In the genomic region with DNA sequence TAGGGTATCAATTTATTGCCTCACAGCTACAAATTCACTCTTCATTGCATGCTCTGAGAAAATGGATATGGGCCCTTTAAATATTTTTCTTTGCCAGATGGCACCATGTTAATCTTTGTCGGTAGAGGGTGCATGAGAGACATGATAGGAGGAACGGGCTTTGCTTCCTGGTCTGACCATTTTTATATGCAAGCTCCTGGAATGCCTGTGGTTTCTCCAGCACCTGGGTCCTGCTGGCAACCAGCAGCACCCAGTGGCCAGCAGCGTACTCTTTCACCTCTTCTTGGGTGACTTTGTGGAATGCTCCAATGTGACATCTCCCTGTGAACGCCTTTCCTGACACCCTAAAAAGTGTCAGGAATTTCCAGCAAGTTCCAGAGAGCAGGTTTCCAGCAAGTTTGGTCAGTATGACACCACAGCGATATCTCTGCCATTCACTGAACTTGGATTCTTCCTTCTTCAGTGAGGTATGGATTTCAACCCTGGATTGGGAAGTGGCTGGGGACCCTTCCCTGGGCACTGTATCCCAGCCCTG, we compare ENCODE assay signal across 9 cellular contexts.
DNase-seq lines count a peak whose midpoint lies in the region; ATAC-seq and TF ChIP-seq lines count a peak whose summit lies in the region.
"Had no signal": no experiment of that assay in that cellular context is flagged by ENCODE, and none has a peak within 500 bp of the region (broad histone marks: within the 10 kb centered on the region; RNA-seq: fewer than 3 reads in every experiment).

No MANE protein-coding gene starts in this region.

- no peaks in the 10 kb centered on the region for H3K27me3 Mint-ChIP-seq in progenitor cell of endocrine pancreas

- H3K4me1 Mint-ChIP-seq in progenitor cell of endocrine pancreas (ENCODE audit: low read depth): no peaks in the 10 kb centered on the region
- H3K4me1 Mint-ChIP-seq: central memory CD8-positive, alpha-beta T cell had no signal

- ATAC-seq in gastrocnemius medialis (peak; percentile 62 to 87), GM21447 (IDR thresholded peaks at IDR 0.05; ENCODE audit: unreplicated experiment) (no peak)

- H3K4me3 Mint-ChIP-seq in progenitor cell of endocrine pancreas (ENCODE audit: low read depth): no peak overlapping the region
- H3K4me3 Mint-ChIP-seq: central memory CD8-positive, alpha-beta T cell had no signal

- TF ChIP-seq POLR2A in gastrocnemius medialis (IDR thresholded peaks at IDR 0.05): no peak

- no peak overlapping the region for H3K4me3 ChIP-seq in A673 (ENCODE audit: low read depth, low read length, poor library complexity, severe bottlenecking)
- no peak overlapping the region for H3K4me3 ChIP-seq in HFF-Myc (replicated peaks; ENCODE audit: low read depth, low read length)
- H3K4me3 ChIP-seq in epithelial cell of proximal tubule (ENCODE audit: low read depth, low read length): peak overlapping the region; percentile 41
- no peak overlapping the region for H3K4me3 ChIP-seq in gastrocnemius medialis

- peak; percentile 59 for TF ChIP-seq CTCF in A673 (conservative IDR thresholded peaks at IDR 0.05; ENCODE audit: low read depth, low read length)
- peak; percentile 36 for TF ChIP-seq CTCF in HFF-Myc (IDR thresholded peaks at IDR 0.05; ENCODE audit: low read depth, low read length, missing control alignments)
- peak; percentile 79 for TF ChIP-seq CTCF in epithelial cell of proximal tubule (conservative IDR thresholded peaks at IDR 0.05; ENCODE audit: low read depth, low read length)
- TF ChIP-seq CTCF in gastrocnemius medialis (IDR thresholded peaks at IDR 0.05 in 4 of 5, conservative IDR thresholded peaks at IDR 0.05 in 1 of 5): peak in 3 of 5 experiments; percentile 23 to 44 (median 40)
- TF ChIP-seq CTCF in progenitor cell of endocrine pancreas (IDR thresholded peaks at IDR 0.05; ENCODE audit: unreplicated experiment): no peak

- POLR2A ChIA-PET in A673 (lab: Charles Lee; ENCODE audit: low non-redundant PET): interaction anchor here (0.6 kb wide), 1 partner anchor 135 kb away, joined by 17 read pairs; no protein-coding TSS in a partner anchor

- BruUV-seq in A673 (replicated peaks; lab: Mats Ljungman, UMichigan): no TSS peak

- CTCF ChIA-PET in A673 (lab: Charles Lee): interaction anchor here (0.6 to 1.2 kb wide), 4 partner anchors 27 to 382 kb away, joined by 3 to 6 read pairs (median 4); no protein-coding TSS in a partner anchor

- no peaks in the 10 kb centered on the region for H3K4me1 ChIP-seq in A673 (ENCODE audit: insufficient read depth, low read length, poor library complexity, severe bottlenecking)
- peaks cover 8 to 10% of the 10 kb centered on the region in 2 donors for H3K4me1 ChIP-seq in gastrocnemius medialis

- H3K36me3 Mint-ChIP-seq in progenitor cell of endocrine pancreas (ENCODE audit: insufficient read depth): peaks cover 3% of the 10 kb centered on the region

- H3K36me3 ChIP-seq in A673 (ENCODE audit: insufficient read depth, low read length, poor library complexity, severe bottlenecking) (no peaks in the 10 kb centered on the region), gastrocnemius medialis (no peaks in the 10 kb centered on the region)

- DNase-seq in A673 (ENCODE audit: low spot score): peak; percentile 64
- DNase-seq in HFF-Myc (ENCODE audit: extremely low read depth, low read depth): peak; percentile 47
- DNase-seq in NOMO-1 treated with DMSO at 0.1 percent for 48 hours (lab: John Stamatoyannopoulos, UW; ENCODE audit: unreplicated experiment): peak; percentile 51
- peak; percentile 88 for DNase-seq in epithelial cell of proximal tubule (ENCODE audit: low read depth)
- DNase-seq in gastrocnemius medialis: peak; percentile 16 to 42
- no peak for DNase-seq in C1 segment of cervical spinal cord (lab: John Stamatoyannopoulos, UW)
- no peak for DNase-seq in progenitor cell of endocrine pancreas (ENCODE audit: low spot score, unreplicated experiment)

- no peaks in the 10 kb centered on the region for H3K9me3 ChIP-seq in A673 (ENCODE audit: low read depth, low read length, poor library complexity, severe bottlenecking)
- H3K9me3 ChIP-seq in gastrocnemius medialis: no peaks in the 10 kb centered on the region

- H3K27ac ChIP-seq in A673 (ENCODE audit: low read depth, low read length, poor library complexity, severe bottlenecking) (no peak overlapping the region), gastrocnemius medialis (no peak overlapping the region)

- no peaks in the 10 kb centered on the region for H3K27me3 ChIP-seq in A673 (replicated peaks; ENCODE audit: insufficient read depth, low read depth, low read length, poor library complexity)
- no peaks in the 10 kb centered on the region for H3K27me3 ChIP-seq in gastrocnemius medialis

- H3K9me3 Mint-ChIP-seq in progenitor cell of endocrine pancreas (ENCODE audit: low read depth): peaks cover 15% of the 10 kb centered on the region
- H3K9me3 Mint-ChIP-seq: central memory CD8-positive, alpha-beta T cell had no signal

- H3K27ac Mint-ChIP-seq in progenitor cell of endocrine pancreas: no peak overlapping the region

- intact Hi-C loops in A673 (cut with micrococcal nuclease; ENCODE audit: unreplicated experiment): loop anchor here (10.0 kb wide), 1 partner anchor 437 kb away; no protein-coding TSS in a partner anchor
- intact Hi-C loops in gastrocnemius medialis (cut with DNase I; ENCODE audit: low total_unique reads): no loop called here

- in situ Hi-C loops in gastrocnemius medialis (cut with MboI; ENCODE audit: low sequenced_read_pairs in 4 of 4): no loop called here

Comparison
In these comparisons a context has a peak if more than half of its experiments do, and no peak if none do; other contexts are left out.
1. DNase-seq: peak in A673 (single experiment), HFF-Myc (single experiment), NOMO-1 treated with DMSO at 0.1 percent for 48 hours (single experiment), epithelial cell of proximal tubule (single experiment) and gastrocnemius medialis (2 of 2); none in C1 segment of cervical spinal cord (0 of 14) and progenitor cell of endocrine pancreas (single experiment).